24 cellular contexts compared by ENCODE assay signal in genomic region chr7:128263420-128263819, GRCh38. TPM values are rescaled to one million over a fixed set of nuclear protein-coding genes. Genes with fewer than 3 reads are reported as not detected.
"Had no signal": no experiment of that assay in that cellular context is flagged by ENCODE, and none has a peak within 500 bp of the region (broad histone marks: within the 10 kb centered on the region; RNA-seq: fewer than 3 reads in every experiment).

No MANE protein-coding gene starts in this region.

- H3K4me3 ChIP-seq: pancreas, right lobe of liver, upper lobe of left lung had no signal

- ATAC-seq: activated CD4-positive, CD25-positive, alpha-beta regulatory T cell treated with anti-CD3 and anti-CD28 coated beads, Interleukin-2, amount 50 U/mL, for 24 hours; naive thymus-derived CD8-positive, alpha-beta T cell; pancreas; right lobe of liver had no signal

- H3K9me3 ChIP-seq: neutrophil, pancreas, right lobe of liver, upper lobe of left lung had no signal

- H3K27ac ChIP-seq: brain microvascular endothelial cell, epithelial cell of prostate, neutrophil, pancreas, right lobe of liver, upper lobe of left lung had no signal

- H3K36me3 ChIP-seq: brain microvascular endothelial cell, neutrophil, pancreas, right lobe of liver, upper lobe of left lung had no signal

- H3K27me3 ChIP-seq: neutrophil, pancreas, right lobe of liver, upper lobe of left lung had no signal

- H3K4me1 ChIP-seq: right lobe of liver had no signal

- DNase-seq: activated naive CD4-positive, alpha-beta T cell; activated naive CD8-positive, alpha-beta T cell treated with anti-CD3 and anti-CD28 coated beads for 36 hours; brain microvascular endothelial cell; central memory CD4-positive, alpha-beta T cell; endodermal cell; foreskin fibroblast; hippocampal formation; naive thymus-derived CD8-positive, alpha-beta T cell; right lobe of liver; stimulated activated CD4-positive, alpha-beta T cell treated with anti-CD3 and anti-CD28 coated beads, Interleukin-15, amount 100 ng/mL, for 24 hours; stimulated activated CD4-positive, alpha-beta T cell treated with anti-CD3 and anti-CD28 coated beads, Interleukin-2, amount 100 ng/mL, for 48 hours; T-helper 1 cell; T1000; upper lobe of left lung had no signal

- H3K4me3 Mint-ChIP-seq: activated naive CD8-positive, alpha-beta T cell treated with anti-CD3 and anti-CD28 coated beads for 36 hours; endodermal cell; memory B cell; naive thymus-derived CD8-positive, alpha-beta T cell; stimulated activated naive CD8-positive, alpha-beta T cell treated with anti-CD3 and anti-CD28 coated beads, Interleukin-15, Interleukin-2, amounts not matched to agents 100 ng/mL and 50 ng/mL, for 24 hours had no signal

- H3K27ac Mint-ChIP-seq: activated naive CD8-positive, alpha-beta T cell treated with anti-CD3 and anti-CD28 coated beads for 36 hours; endodermal cell; memory B cell; naive thymus-derived CD8-positive, alpha-beta T cell; stimulated activated naive CD8-positive, alpha-beta T cell treated with anti-CD3 and anti-CD28 coated beads, Interleukin-15, Interleukin-2, amounts not matched to agents 100 ng/mL and 50 ng/mL, for 24 hours had no signal

- H3K4me1 Mint-ChIP-seq: activated naive CD8-positive, alpha-beta T cell treated with anti-CD3 and anti-CD28 coated beads for 36 hours; memory B cell had no signal

- H3K36me3 Mint-ChIP-seq: activated naive CD8-positive, alpha-beta T cell treated with anti-CD3 and anti-CD28 coated beads for 36 hours; memory B cell; naive thymus-derived CD8-positive, alpha-beta T cell had no signal

- H3K9me3 Mint-ChIP-seq: activated naive CD8-positive, alpha-beta T cell treated with anti-CD3 and anti-CD28 coated beads for 36 hours; endodermal cell; memory B cell; naive thymus-derived CD8-positive, alpha-beta T cell; stimulated activated naive CD8-positive, alpha-beta T cell treated with anti-CD3 and anti-CD28 coated beads, Interleukin-15, Interleukin-2, amounts not matched to agents 100 ng/mL and 50 ng/mL, for 24 hours had no signal

RNA-seq across cellular contexts. Expression of gene LEP, which starts 22.3 kb away (rescaled TPM):
- total RNA-seq: activated CD8-positive, alpha-beta memory T cell treated with anti-CD3 and anti-CD28 coated beads for 36 hours; activated naive CD8-positive, alpha-beta T cell treated with anti-CD3 and anti-CD28 coated beads for 36 hours; endodermal cell; liver; mucosa of gallbladder; naive thymus-derived CD8-positive, alpha-beta T cell; right lobe of liver; temporal lobe; upper lobe of left lung had no signal
